ENCODE assay signal across 16 cellular contexts in the genomic region with DNA sequence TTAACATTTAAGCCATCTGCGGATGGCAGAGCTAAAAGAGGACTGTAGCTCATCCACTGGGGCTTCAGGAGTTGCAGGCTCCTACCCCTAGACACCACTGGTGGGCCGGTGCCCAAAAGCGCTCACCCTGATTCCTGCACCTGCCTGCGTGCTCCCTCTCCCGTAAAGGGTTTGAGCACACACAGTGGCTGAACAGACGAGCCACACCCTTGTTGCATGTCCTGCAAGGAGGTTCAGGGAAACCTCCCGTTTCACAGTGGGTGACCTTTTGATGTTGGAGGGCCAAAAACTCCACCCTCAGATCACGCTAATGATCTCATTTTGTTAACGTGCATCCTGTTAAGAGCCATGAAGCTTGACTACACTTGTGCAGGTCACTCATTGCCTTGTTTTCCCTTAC. TPM values are rescaled to one million over a fixed set of nuclear protein-coding genes. Genes with fewer than 3 reads are reported as not detected.
DNase-seq lines count a peak whose midpoint lies in the region; ATAC-seq, FAIRE-seq and TF ChIP-seq lines count a peak whose summit lies in the region.
"Had no signal": no experiment of that assay in that cellular context is flagged by ENCODE, and none has a peak within 500 bp of the region (broad histone marks: within the 10 kb centered on the region; RNA-seq: fewer than 3 reads in every experiment).

No MANE protein-coding gene starts in this region.

- no peaks in the 10 kb centered on the region for H3K9me3 Mint-ChIP-seq in CD4-positive, alpha-beta T cell

- H3K79me2 ChIP-seq in OCI-LY1 (ENCODE audit: insufficient read depth, low read length) = no peaks in the 10 kb centered on the region

- peaks cover 96% of the 10 kb centered on the region for H3K4me1 ChIP-seq in OCI-LY1 (ENCODE audit: insufficient read depth, low read length, severe bottlenecking)
- H3K4me1 ChIP-seq in esophagus squamous epithelium = peaks cover 55 to 88% (median 57%) of the 10 kb centered on the region in 3 donors
- H3K4me1 ChIP-seq in vagina = peaks cover 59% of the 10 kb centered on the region

- H3K4me3 ChIP-seq in OCI-LY1 (ENCODE audit: low read depth, low read length, poor library complexity, severe bottlenecking) (peak overlapping the region; percentile 41), esophagus squamous epithelium (no peak overlapping the region), vagina (no peak overlapping the region)

- CTCF ChIA-PET in CD4-positive, alpha-beta T cell (lab: Charles Lee) = interaction anchor here (0.5 kb wide), 1 partner anchor 18 kb away, joined by 3 read pairs; no protein-coding TSS in a partner anchor

- H3K36me3 ChIP-seq in OCI-LY1 (ENCODE audit: insufficient read depth, low read length) = no peaks in the 10 kb centered on the region
- H3K36me3 ChIP-seq in esophagus squamous epithelium = no peaks in the 10 kb centered on the region
- H3K36me3 ChIP-seq in vagina = no peaks in the 10 kb centered on the region

- peaks cover 73% of the 10 kb centered on the region for H3K4me1 Mint-ChIP-seq in CD4-positive, alpha-beta T cell (ENCODE audit: low read depth)

- POLR2A ChIA-PET in CD4-positive, alpha-beta T cell (lab: Charles Lee) = interaction anchor here (4.3 kb wide), 1 partner anchor 38 kb away, joined by 149 read pairs; the partner anchor contains the start of gene SYPL1

- TF ChIP-seq POLR2A in esophagus squamous epithelium (IDR thresholded peaks at IDR 0.05) (no peak), vagina (IDR thresholded peaks at IDR 0.05) (no peak)

- H3K4me3 Mint-ChIP-seq in CD4-positive, alpha-beta T cell = no peak overlapping the region
- H3K4me3 Mint-ChIP-seq: activated CD4-positive, alpha-beta T cell treated with anti-CD3 and anti-CD28 coated beads for 36 hours had no signal

- no peak for TF ChIP-seq CTCF in CD4-positive, alpha-beta T cell (IDR thresholded peaks at IDR 0.05)
- TF ChIP-seq CTCF in OCI-LY1 (IDR thresholded peaks at IDR 0.05; ENCODE audit: low read length) = no peak
- no peak for TF ChIP-seq CTCF in esophagus squamous epithelium (IDR thresholded peaks at IDR 0.05)
- TF ChIP-seq CTCF in vagina (IDR thresholded peaks at IDR 0.05) = no peak

- WGBS in esophagus squamous epithelium, 2 donors = 67 to 78% methylated on average over 8 to 9 of the region's 9 CpGs

- H3K9ac ChIP-seq in OCI-LY1 (ENCODE audit: low read length) = peak overlapping the region; percentile 92

- H4K20me1 ChIP-seq in OCI-LY1 (ENCODE audit: insufficient read depth, low read length) = no peaks in the 10 kb centered on the region

- no peak for ATAC-seq in CD4-positive, alpha-beta T cell (ENCODE audit: poor library complexity)
- ATAC-seq: activated CD4-positive, alpha-beta T cell treated with anti-CD3 and anti-CD28 coated beads for 36 hours; left lobe of liver had no signal

- no peak overlapping the region for H2AFZ ChIP-seq in OCI-LY1 (ENCODE audit: low read length)

- peak overlapping the region; percentile 95 for H3K27ac Mint-ChIP-seq in CD4-positive, alpha-beta T cell
- H3K27ac Mint-ChIP-seq: activated CD4-positive, alpha-beta T cell treated with anti-CD3 and anti-CD28 coated beads for 36 hours; progenitor cell of endocrine pancreas had no signal

- H3K27ac ChIP-seq in CD4-positive, alpha-beta T cell (ENCODE audit: low read depth, low read length) = no peak overlapping the region
- H3K27ac ChIP-seq in OCI-LY1 (ENCODE audit: low read depth, low read length, poor library complexity, severe bottlenecking) (peak overlapping the region; percentile 99), esophagus squamous epithelium (peak overlapping the region in 3 of 4 donors; percentile 82 to 91 (median 89)), vagina (no peak overlapping the region)

- no peaks in the 10 kb centered on the region for H3K27me3 ChIP-seq in CD4-positive, alpha-beta T cell (ENCODE audit: control insufficient read depth, insufficient read depth, low read length)
- H3K27me3 ChIP-seq in OCI-LY1 (ENCODE audit: insufficient read depth, low read length) = no peaks in the 10 kb centered on the region
- no peaks in the 10 kb centered on the region for H3K27me3 ChIP-seq in esophagus squamous epithelium
- H3K27me3 ChIP-seq in vagina = no peaks in the 10 kb centered on the region

- FAIRE-seq in GM18507 (lab: Jason Lieb, UNC) = peak; percentile 80

- H3K4me2 ChIP-seq in OCI-LY1 (ENCODE audit: low read length) = peak overlapping the region; percentile 89

- intact Hi-C loops in CD4-positive, alpha-beta T cell (cut with DNase I, micrococcal nuclease) = no loop called here
- intact Hi-C loops in esophagus squamous epithelium (cut with DNase I) (no loop called here), vagina (cut with DNase I) (no loop called here), posterior cingulate gyrus (cut with DNase I) (no loop called here)

- H3K36me3 Mint-ChIP-seq in CD4-positive, alpha-beta T cell (ENCODE audit: low read depth) = no peaks in the 10 kb centered on the region

- H3K9me2 ChIP-seq in OCI-LY1 (ENCODE audit: low read depth, low read length) = no peaks in the 10 kb centered on the region

- H3F3A ChIP-seq in OCI-LY1 (ENCODE audit: insufficient read depth, low read length) = peaks cover 23% of the 10 kb centered on the region

- DNase-seq in CD4-positive, alpha-beta T cell = no peak
- DNase-seq in GM18507 (ENCODE audit: extremely low spot score, insufficient read length, low read depth) = no peak
- DNase-seq in esophagus squamous epithelium (lab: John Stamatoyannopoulos, UW) = no peak
- DNase-seq in vagina (ENCODE audit: extremely low spot score in 2 of 2) = no peak
- DNase-seq in activated T-cell treated with anti-CD3 and anti-CD28 coated beads, Interleukin-2, amount 50 U/mL, for 1 hour = no peak
- no peak for DNase-seq in NCI-H2029 (lab: John Stamatoyannopoulos, UW)
- DNase-seq in posterior cingulate gyrus = no peak
- DNase-seq: activated CD4-positive, alpha-beta T cell treated with anti-CD3 and anti-CD28 coated beads for 36 hours; central memory CD4-positive, alpha-beta T cell; effector CD8-positive, alpha-beta T cell; NCI-H1092 treated with DMSO at 0.1 percent for 48 hours; NCI-H226; SHP77 treated with DMSO at 0.1 percent for 48 hours had no signal

- H3K9me3 ChIP-seq in CD4-positive, alpha-beta T cell (ENCODE audit: control insufficient read depth, low read length) = no peaks in the 10 kb centered on the region
- H3K9me3 ChIP-seq in OCI-LY1 (ENCODE audit: low read length) (no peaks in the 10 kb centered on the region), esophagus squamous epithelium (no peaks in the 10 kb centered on the region), vagina (no peaks in the 10 kb centered on the region)

- H3K27me3 Mint-ChIP-seq in CD4-positive, alpha-beta T cell = no peaks in the 10 kb centered on the region
- H3K27me3 Mint-ChIP-seq: activated CD4-positive, alpha-beta T cell treated with anti-CD3 and anti-CD28 coated beads for 36 hours had no signal

RNA-seq across cellular contexts. Expression of gene SYPL1, which starts 37.9 kb away (rescaled TPM):
- total RNA-seq in CD4-positive, alpha-beta T cell = 10 to 100 TPM; 51.2 to 53.1 TPM
- 100 to 1,000 TPM; 105 to 170 (median 148) TPM for total RNA-seq in esophagus squamous epithelium
- 76.9 TPM for total RNA-seq in vagina

Comparison
In these comparisons a context has a peak if more than half of its experiments do, and no peak if none do; other contexts are left out.
1. H3K27ac ChIP-seq: peak in OCI-LY1 (single experiment) and esophagus squamous epithelium (3 of 4); none in CD4-positive, alpha-beta T cell (single experiment) and vagina (single experiment).